In the genomic region with DNA sequence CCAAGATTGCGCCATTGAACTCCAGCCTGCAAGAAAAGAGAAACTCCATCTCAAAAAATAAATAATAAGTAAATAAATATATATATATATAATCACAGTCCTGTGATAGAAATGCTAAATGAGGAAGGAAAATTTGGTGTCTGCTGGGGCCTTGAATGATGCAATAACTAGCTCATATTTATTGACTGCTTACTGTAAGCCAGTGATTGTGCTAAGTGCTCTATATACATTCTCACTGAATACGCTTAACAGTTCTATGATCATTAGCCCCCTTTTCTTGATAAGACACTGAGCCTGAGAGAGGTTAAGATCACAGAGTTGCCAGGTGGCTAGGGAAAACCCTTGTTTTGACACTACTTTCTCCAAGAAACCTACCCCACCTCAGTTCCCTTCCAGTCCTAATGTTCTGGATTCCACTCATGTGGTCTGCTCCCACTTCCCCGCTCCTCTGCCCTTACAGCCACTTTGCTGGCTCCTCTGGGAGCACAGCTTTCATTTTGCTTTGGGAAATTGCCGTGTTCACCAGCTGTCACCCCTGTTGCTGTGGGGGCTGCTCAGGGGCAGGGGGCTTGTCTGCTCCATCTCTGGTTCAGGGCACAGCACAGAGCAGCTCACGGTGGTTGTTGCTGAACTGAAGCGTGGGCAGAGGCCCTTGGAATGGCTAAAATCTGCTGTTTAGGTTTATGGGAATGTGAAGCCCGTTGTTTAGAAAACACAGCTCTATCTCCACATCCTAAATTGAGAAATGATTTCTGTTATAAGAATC, we compare ENCODE assay signal across 22 cellular contexts. TPM values are rescaled to one million over a fixed set of nuclear protein-coding genes. Genes with fewer than 3 reads are reported as not detected.
DNase-seq lines count a peak whose midpoint lies in the region; ATAC-seq and TF ChIP-seq lines count a peak whose summit lies in the region.
"Had no signal": no experiment of that assay in that cellular context is flagged by ENCODE, and none has a peak within 500 bp of the region (broad histone marks: within the 10 kb centered on the region; RNA-seq: fewer than 3 reads in every experiment).

No MANE protein-coding gene starts in this region.

- no peak overlapping the region for H2AFZ ChIP-seq in GM23338
- H2AFZ ChIP-seq in PC-3 (ENCODE audit: low read length): no peak overlapping the region

- ATAC-seq in GM23338 (no peak), PC-3 (no peak), GM18511 (IDR thresholded peaks at IDR 0.05; ENCODE audit: unreplicated experiment) (no peak)
- ATAC-seq: body of pancreas had no signal

- H3K27me3 ChIP-seq in GM23338 (ENCODE audit: insufficient read depth) (peaks cover 50% of the 10 kb centered on the region), PC-3 (ENCODE audit: low read length) (no peaks in the 10 kb centered on the region)
- H3K27me3 ChIP-seq: body of pancreas, colonic mucosa, testis had no signal

- H3K9me2 ChIP-seq in GM23338 (ENCODE audit: insufficient read depth) (no peaks in the 10 kb centered on the region), PC-3 (replicated peaks; ENCODE audit: low read length) (no peaks in the 10 kb centered on the region)

- H3K4me1 ChIP-seq in GM23338 (ENCODE audit: insufficient read depth) (no peaks in the 10 kb centered on the region), PC-3 (ENCODE audit: insufficient read depth, low read length) (no peaks in the 10 kb centered on the region)
- H3K4me1 ChIP-seq: colonic mucosa had no signal

- H3K36me3 ChIP-seq in GM23338 (ENCODE audit: insufficient read depth) (peaks cover 34% of the 10 kb centered on the region), PC-3 (ENCODE audit: low read depth, low read length) (peaks cover 16% of the 10 kb centered on the region)

- no peak overlapping the region for H3K27ac Mint-ChIP-seq in GM23338

- no peak overlapping the region for H3K4me3 ChIP-seq in GM23338
- H3K4me3 ChIP-seq in PC-3 (ENCODE audit: low read length): no peak overlapping the region
- H3K4me3 ChIP-seq: BLaER1 treated with 17β-estradiol and CSF1 and Interleukin-3, amounts not matched to agents 10 nM and 100 nM; body of pancreas; colonic mucosa; testis had no signal

- CTCF ChIA-PET in PC-3 (lab: Charles Lee): interaction anchor here (0.6 to 0.8 kb wide), 3 partner anchors 50 to 406 kb away, joined by 3 to 4 read pairs (median 4); no protein-coding TSS in a partner anchor

- TSS peak; percentile 3 for BruUV-seq in PC-3 (replicated peaks; lab: Mats Ljungman, UMichigan)

- intact Hi-C loops in PC-3 (cut with micrococcal nuclease): no loop called here

- H4K20me1 ChIP-seq in GM23338 (replicated peaks; ENCODE audit: insufficient read depth): peaks cover 13% of the 10 kb centered on the region
- H4K20me1 ChIP-seq in PC-3 (ENCODE audit: low read length): no peaks in the 10 kb centered on the region

- peaks cover 16% of the 10 kb centered on the region for H3F3A ChIP-seq in GM23338 (replicated peaks; ENCODE audit: low read depth)
- H3F3A ChIP-seq in PC-3 (ENCODE audit: low read length, unreplicated experiment): no peaks in the 10 kb centered on the region

- POLR2A ChIA-PET in PC-3 (lab: Charles Lee; ENCODE audit: unreplicated experiment): no interaction called here

- H3K79me2 ChIP-seq in GM23338 (replicated peaks; ENCODE audit: insufficient read depth) (no peaks in the 10 kb centered on the region), PC-3 (ENCODE audit: low read length) (no peaks in the 10 kb centered on the region)

- H3K4me3 Mint-ChIP-seq in GM23338: no peak overlapping the region

- 0 out of 2 replicates have a peak overlapping the region, but pooled peaks have one; percentile 45 for H3K27ac ChIP-seq in GM23338 (ENCODE audit: low read depth)
- no peak overlapping the region for H3K27ac ChIP-seq in PC-3 (ENCODE audit: low read length)
- H3K27ac ChIP-seq: body of pancreas, colonic mucosa, neutrophil, testis had no signal

- H3K4me2 ChIP-seq in GM23338 (no peak overlapping the region), PC-3 (ENCODE audit: low read length) (no peak overlapping the region)

- DNase-seq in NCI-H2171 treated with DMSO at 0.1 percent for 48 hours (lab: John Stamatoyannopoulos, UW) (peak; percentile 20), NCI-H2171 (lab: John Stamatoyannopoulos, UW) (no peak), GM23338 (ENCODE audit: low spot score) (no peak), PC-3 (no peak), islet precursor cell (peak; percentile 45), NCI-H1436 treated with DMSO at 0.1 percent for 48 hours (lab: John Stamatoyannopoulos, UW) (no peak), NCI-H1048 (lab: John Stamatoyannopoulos, UW) (no peak)
- DNase-seq: activated CD4-positive, alpha-beta T cell treated with anti-CD3 and anti-CD28 coated beads, Interleukin-2, amount 50 U/mL, for 4 hours; activated naive CD4-positive, alpha-beta T cell treated with anti-CD3 and anti-CD28 coated beads, Interleukin-2, amount 50 U/mL, for 16 hours; body of pancreas; colonic mucosa; DMS79; H9; NCI-H748 treated with DMSO at 0.1 percent for 48 hours; retina; stimulated activated CD4-positive, alpha-beta T cell treated with anti-CD3 and anti-CD28 coated beads, Interleukin-12 subunit alpha, Interleukin-12 subunit beta, amount 100 ng/mL, for 4 hours; testis had no signal

- no peaks in the 10 kb centered on the region for H3K9me3 ChIP-seq in PC-3 (ENCODE audit: low read length)
- H3K9me3 ChIP-seq: BLaER1 treated with 17β-estradiol and CSF1 and Interleukin-3, amounts not matched to agents 10 nM and 100 nM; body of pancreas; colonic mucosa; neutrophil; testis had no signal

- H3K27me3 Mint-ChIP-seq in GM23338 (ENCODE audit: insufficient read depth, low read depth, poor library complexity): peaks cover 44% of the 10 kb centered on the region

- no peaks in the 10 kb centered on the region for H3K9me3 Mint-ChIP-seq in GM23338
- H3K9me3 Mint-ChIP-seq: H9, IgD-negative memory B cell had no signal

- no peak for TF ChIP-seq CTCF in GM23338 (conservative IDR thresholded peaks at IDR 0.05; ENCODE audit: low read depth in 2 of 2)
- no peak for TF ChIP-seq CTCF in PC-3 (conservative IDR thresholded peaks at IDR 0.05; ENCODE audit: low read depth, low read length)

- peaks cover 2% of the 10 kb centered on the region; the same call in 2 of the 3 replicates for H3K4me1 Mint-ChIP-seq in GM23338

- peaks cover 23% of the 10 kb centered on the region for H3K36me3 Mint-ChIP-seq in GM23338 (ENCODE audit: low read depth)
- H3K36me3 Mint-ChIP-seq: IgD-negative memory B cell had no signal

- H3K9ac ChIP-seq in PC-3 (ENCODE audit: low read length): no peak overlapping the region

TF ChIP-seq in GM23338, 12 proteins besides CTCF, POLR2A, EP300 and RAD21:
- no peak for TF ChIP-seq STAT1 (IDR thresholded peaks at IDR 0.05; ENCODE audit: unreplicated experiment)
- TF ChIP-seq ZNF114 (CRISPR knock-in tag; IDR thresholded peaks at IDR 0.05): no peak
- no peak for TF ChIP-seq JUNB (IDR thresholded peaks at IDR 0.05; ENCODE audit: unreplicated experiment)
- no peak for TF ChIP-seq EZH2 (IDR thresholded peaks at IDR 0.05; ENCODE audit: low read depth, unreplicated experiment)
- no peak for TF ChIP-seq NANOG (IDR thresholded peaks at IDR 0.05; ENCODE audit: borderline replicate concordance)

RNA-seq across cellular contexts. Expression of gene BMP8A, which starts 2.5 kb away (rescaled TPM):
- total RNA-seq in GM23338 (2014; rRNA removed; shearing (Covaris generic)): 0.63 and 1.3 TPM in 2 replicates
- 0.34 TPM in 1 of 2 replicates, not detected in the other for polyA plus RNA-seq in GM23338 (2016; fragmentation: Nextera tagmentation; extraction: Ambion mirVana)
- 0.11 TPM in 1 of 2 replicates, not detected in the other for total RNA-seq in PC-3 (2014; rRNA removed)
- total RNA-seq: RPMI7951 had no signal

Comparison
In these comparisons a context has a peak if more than half of its experiments do, and no peak if none do; other contexts are left out.
1. DNase-seq: peak in NCI-H2171 treated with DMSO at 0.1 percent for 48 hours (single experiment) and islet precursor cell (single experiment); none in NCI-H2171 (single experiment), GM23338 (single experiment), PC-3 (single experiment), NCI-H1436 treated with DMSO at 0.1 percent for 48 hours (single experiment) and NCI-H1048 (single experiment).